ENCODE assay signal across 13 cellular contexts in genomic region chr1:202238914-202239313, GRCh38. TPM values are rescaled to one million over a fixed set of nuclear protein-coding genes. Genes with fewer than 3 reads are reported as not detected.
"Had no signal": no experiment of that assay in that cellular context is flagged by ENCODE, and none has a peak within 500 bp of the region (broad histone marks: within the 10 kb centered on the region; RNA-seq: fewer than 3 reads in every experiment).

No MANE protein-coding gene starts in this region.

- H3K9ac ChIP-seq: parathyroid adenoma had no signal

- H3K36me3 ChIP-seq: brain microvascular endothelial cell, left lung, tibial artery had no signal

- H3K4me1 ChIP-seq: left lung, parathyroid adenoma had no signal

- H3K9me3 ChIP-seq: left lung, tibial artery had no signal

- DNase-seq: activated naive CD4-positive, alpha-beta T cell treated with Interleukin-2 at 50 U/mL for 16 hours; activated naive CD8-positive, alpha-beta T cell treated with anti-CD3 and anti-CD28 coated beads, Interleukin-2, amount 10 ng/mL, durations not matched to agents 7 days and 5 days; brain microvascular endothelial cell; cortex of kidney; left lung; mammary epithelial cell; stimulated activated CD8-positive, alpha-beta memory T cell treated with anti-CD3 and anti-CD28 coated beads, Interleukin-4, amount 100 ng/mL, for 48 hours; stimulated activated naive CD4-positive, alpha-beta T cell; T1000 had no signal

- H3K27ac ChIP-seq: brain microvascular endothelial cell, left lung, parathyroid adenoma had no signal

- H3K4me3 ChIP-seq: left lung, tibial artery had no signal

- ATAC-seq: activated CD4-positive, CD25-positive, alpha-beta regulatory T cell treated with anti-CD3 and anti-CD28 coated beads, Interleukin-2, amount 50 U/mL, for 24 hours; left lung had no signal

- H3K27me3 ChIP-seq: tibial artery had no signal

RNA-seq across cellular contexts. Expression of gene LGR6, which starts 45.3 kb away (rescaled TPM):
- total RNA-seq: T-helper 1 cell treated with Interleukin-12 subunit alpha and Interleukin-12 subunit beta and Interleukin-4 antibody, amounts not matched to agents 30 ng/mL and 1 ng/mL, for 36 hours had no signal
